ENCODE assay signal across 1 cellular context in the genomic region with DNA sequence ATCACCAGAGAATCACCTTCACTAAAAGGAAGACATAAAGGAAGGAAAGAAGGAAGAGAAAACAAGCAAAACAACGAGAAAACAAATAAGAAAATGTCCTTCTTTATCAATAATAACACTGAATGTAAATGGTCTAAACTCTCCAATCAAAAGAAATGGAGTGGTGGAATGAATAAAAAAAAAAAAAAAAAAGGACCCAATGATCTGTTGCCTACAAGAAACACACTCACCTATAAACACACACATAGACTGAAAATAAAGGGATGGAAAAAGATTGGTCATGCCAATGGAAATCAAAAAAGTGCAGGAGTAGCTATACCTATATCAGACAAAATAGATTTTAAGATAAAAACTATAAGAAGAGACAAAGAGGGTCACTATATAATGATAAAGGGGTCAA.
TF ChIP-seq lines count a peak whose summit lies in the region.

No MANE protein-coding gene starts in this region.

TF ChIP-seq in HEK293, 187 proteins besides CTCF, POLR2A, EP300 and RAD21 (continued from another document):
- no peak for TF ChIP-seq ZNF223 (tag by site-specific recombination; IDR thresholded peaks at IDR 0.05)
